22 cellular contexts compared by ENCODE assay signal in the genomic region with DNA sequence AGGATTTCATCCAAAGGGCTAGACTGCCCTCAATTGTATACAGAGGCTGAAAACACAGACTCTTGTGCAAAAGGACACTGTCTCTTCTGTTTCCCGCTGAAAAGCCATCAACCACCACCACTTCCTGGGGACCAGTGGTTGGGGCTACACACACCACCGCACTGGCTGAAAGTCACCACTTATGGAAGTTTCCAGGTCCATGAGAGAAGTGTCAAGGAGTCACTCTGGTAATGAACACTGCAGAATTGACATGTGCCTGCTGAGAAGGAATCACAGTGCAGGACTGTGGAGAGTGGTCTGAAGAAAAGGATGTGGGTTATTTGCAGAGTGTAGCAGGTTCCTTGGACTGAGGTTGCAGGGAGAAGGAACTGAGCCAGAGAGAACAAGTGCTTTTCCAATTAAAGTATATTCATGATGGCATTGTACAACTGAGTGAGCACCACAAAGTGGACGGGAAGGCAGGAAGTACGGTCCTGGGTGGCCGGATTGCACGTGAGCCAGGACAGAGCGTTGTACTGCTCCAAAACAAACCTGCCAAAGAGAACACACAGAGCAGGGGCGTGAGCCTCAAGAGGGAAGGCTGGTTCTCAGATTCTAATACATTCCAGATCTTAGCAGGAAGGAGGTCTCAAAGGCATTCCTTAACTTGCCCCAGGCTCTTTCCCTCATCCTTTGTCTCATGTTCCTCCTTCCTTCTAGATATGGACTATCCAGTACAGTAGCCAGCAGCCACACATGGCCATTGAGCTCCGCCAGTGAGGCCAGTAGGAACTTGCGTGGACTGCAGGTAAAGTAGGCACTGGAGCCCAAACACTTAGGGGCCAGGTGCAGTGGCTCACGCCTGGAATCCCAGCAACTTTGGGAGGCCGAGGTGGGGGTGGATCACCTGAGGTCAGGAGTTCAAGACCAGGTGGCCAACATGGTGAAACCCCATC.
DNase-seq lines count a peak whose midpoint lies in the region; ATAC-seq lines count a peak whose summit lies in the region.
"Had no signal": no experiment of that assay in that cellular context is flagged by ENCODE, and none has a peak within 500 bp of the region (broad histone marks: within the 10 kb centered on the region; RNA-seq: fewer than 3 reads in every experiment).

No MANE protein-coding gene starts in this region.

- no peaks in the 10 kb centered on the region for H3K27me3 Mint-ChIP-seq in activated CD4-positive, alpha-beta T cell treated with anti-CD3 and anti-CD28 coated beads for 36 hours
- no peaks in the 10 kb centered on the region for H3K27me3 Mint-ChIP-seq in T-helper 2 cell treated with Interferon-gamma antibody and Interleukin-4, amounts not matched to agents 5 μg/mL and 100 μg/mL, for 36 hours (ENCODE audit: low read depth)

- H3K9me3 Mint-ChIP-seq in activated CD4-positive, alpha-beta T cell treated with anti-CD3 and anti-CD28 coated beads for 36 hours (ENCODE audit: low read depth): no peaks in the 10 kb centered on the region
- no peaks in the 10 kb centered on the region for H3K9me3 Mint-ChIP-seq in T-helper 2 cell treated with Interferon-gamma antibody and Interleukin-4, amounts not matched to agents 5 μg/mL and 100 μg/mL, for 36 hours
- H3K9me3 Mint-ChIP-seq: nephron had no signal

- CTCF ChIA-PET in activated CD4-positive, alpha-beta T cell treated with anti-CD3 and anti-CD28 coated beads for 36 hours (lab: Charles Lee): interaction anchor here (0.6 kb wide), 1 partner anchor 179 kb away, joined by 3 read pairs; no protein-coding TSS in a partner anchor

- peak; percentile 55 for ATAC-seq in activated CD4-positive, alpha-beta T cell treated with anti-CD3 and anti-CD28 coated beads for 36 hours
- ATAC-seq in stimulated activated naive CD8-positive, alpha-beta T cell treated with anti-CD3 and anti-CD28 coated beads, Interleukin-15, Interleukin-2, amounts not matched to agents 100 U/mL and 50 U/mL, for 24 hours: peak; percentile 69
- ATAC-seq: body of pancreas, SK-N-SH treated with all-trans-retinoic acid at 6 μM for 48 hours had no signal

- H3K4me3 Mint-ChIP-seq in activated CD4-positive, alpha-beta T cell treated with anti-CD3 and anti-CD28 coated beads for 36 hours: no peak overlapping the region
- peak overlapping the region; percentile 0 for H3K4me3 Mint-ChIP-seq in T-helper 2 cell treated with Interferon-gamma antibody and Interleukin-4, amounts not matched to agents 5 μg/mL and 100 μg/mL, for 36 hours
- H3K4me3 Mint-ChIP-seq: nephron had no signal

- DNase-seq in activated CD4-positive, alpha-beta T cell treated with anti-CD3 and anti-CD28 coated beads for 36 hours: peak; percentile 19
- no peak for DNase-seq in activated CD4-positive, alpha-beta T cell treated with anti-CD3 and anti-CD28 coated beads for 4 hours
- DNase-seq in T-helper 2 cell treated with Interferon-gamma antibody and Interleukin-4, amounts not matched to agents 5 μg/mL and 100 μg/mL, for 36 hours (ENCODE audit: low spot score): no peak
- peak; percentile 77 for DNase-seq in islet precursor cell
- DNase-seq in stimulated activated naive CD8-positive, alpha-beta T cell treated with anti-CD3 and anti-CD28 coated beads, Interleukin-15, Interleukin-2, amounts not matched to agents 100 U/mL and 50 U/mL, for 24 hours: peak; percentile 7
- no peak for DNase-seq in COLO668 (lab: John Stamatoyannopoulos, UW; ENCODE audit: unreplicated experiment)
- no peak for DNase-seq in DMS79 treated with DMSO at 0.1 percent for 48 hours (lab: John Stamatoyannopoulos, UW)
- DNase-seq in activated CD4-positive, CD25-positive, alpha-beta regulatory T cell (lab: John Stamatoyannopoulos, UW): no peak
- DNase-seq: activated naive CD4-positive, alpha-beta T cell treated with anti-CD3 and anti-CD28 coated beads, Interleukin-2, amount 50 U/mL, for 16 hours; activated T-cell treated with anti-CD3 and anti-CD28 coated beads for 4 hours; AML-193; body of pancreas; COR-L47; NCI-H146; NCI-H2171; NCI-H526 treated with DMSO at 0.1 percent for 48 hours; RPMI8226; stimulated activated CD4-positive, alpha-beta T cell treated with anti-CD3 and anti-CD28 coated beads, Interleukin-2, amount 100 ng/mL, for 24 hours; stimulated activated naive CD4-positive, alpha-beta T cell; transverse colon had no signal

- peaks cover 8% of the 10 kb centered on the region for H3K4me1 Mint-ChIP-seq in activated CD4-positive, alpha-beta T cell treated with anti-CD3 and anti-CD28 coated beads for 36 hours
- peaks cover 44% of the 10 kb centered on the region for H3K4me1 Mint-ChIP-seq in T-helper 2 cell treated with Interferon-gamma antibody and Interleukin-4, amounts not matched to agents 5 μg/mL and 100 μg/mL, for 36 hours (ENCODE audit: low read depth)
- H3K4me1 Mint-ChIP-seq: nephron had no signal

- peaks cover 30% of the 10 kb centered on the region for H3K36me3 Mint-ChIP-seq in activated CD4-positive, alpha-beta T cell treated with anti-CD3 and anti-CD28 coated beads for 36 hours (ENCODE audit: low read depth)
- peaks cover 51% of the 10 kb centered on the region for H3K36me3 Mint-ChIP-seq in T-helper 2 cell treated with Interferon-gamma antibody and Interleukin-4, amounts not matched to agents 5 μg/mL and 100 μg/mL, for 36 hours (ENCODE audit: low read depth)

- POLR2A ChIA-PET in activated CD4-positive, alpha-beta T cell treated with anti-CD3 and anti-CD28 coated beads for 36 hours (lab: Charles Lee): no interaction called here

- intact Hi-C loops in activated CD4-positive, alpha-beta T cell treated with anti-CD3 and anti-CD28 coated beads for 36 hours (cut with DNase I, micrococcal nuclease): no loop called here

- H3K27ac Mint-ChIP-seq in activated CD4-positive, alpha-beta T cell treated with anti-CD3 and anti-CD28 coated beads for 36 hours: no peak overlapping the region
- H3K27ac Mint-ChIP-seq in T-helper 2 cell treated with Interferon-gamma antibody and Interleukin-4, amounts not matched to agents 5 μg/mL and 100 μg/mL, for 36 hours: no peak overlapping the region
- H3K27ac Mint-ChIP-seq: nephron had no signal

Comparison
In these comparisons a context has a peak if more than half of its experiments do, and no peak if none do; other contexts are left out.
1. DNase-seq: peak in activated CD4-positive, alpha-beta T cell treated with anti-CD3 and anti-CD28 coated beads for 36 hours (single experiment), islet precursor cell (single experiment) and stimulated activated naive CD8-positive, alpha-beta T cell treated with anti-CD3 and anti-CD28 coated beads, Interleukin-15, Interleukin-2, amounts not matched to agents 100 U/mL and 50 U/mL, for 24 hours (single experiment); none in activated CD4-positive, alpha-beta T cell treated with anti-CD3 and anti-CD28 coated beads for 4 hours (0 of 2), T-helper 2 cell treated with Interferon-gamma antibody and Interleukin-4, amounts not matched to agents 5 μg/mL and 100 μg/mL, for 36 hours (single experiment), COLO668 (single experiment), DMS79 treated with DMSO at 0.1 percent for 48 hours (single experiment) and activated CD4-positive, CD25-positive, alpha-beta regulatory T cell (0 of 4).